In the genomic region with DNA sequence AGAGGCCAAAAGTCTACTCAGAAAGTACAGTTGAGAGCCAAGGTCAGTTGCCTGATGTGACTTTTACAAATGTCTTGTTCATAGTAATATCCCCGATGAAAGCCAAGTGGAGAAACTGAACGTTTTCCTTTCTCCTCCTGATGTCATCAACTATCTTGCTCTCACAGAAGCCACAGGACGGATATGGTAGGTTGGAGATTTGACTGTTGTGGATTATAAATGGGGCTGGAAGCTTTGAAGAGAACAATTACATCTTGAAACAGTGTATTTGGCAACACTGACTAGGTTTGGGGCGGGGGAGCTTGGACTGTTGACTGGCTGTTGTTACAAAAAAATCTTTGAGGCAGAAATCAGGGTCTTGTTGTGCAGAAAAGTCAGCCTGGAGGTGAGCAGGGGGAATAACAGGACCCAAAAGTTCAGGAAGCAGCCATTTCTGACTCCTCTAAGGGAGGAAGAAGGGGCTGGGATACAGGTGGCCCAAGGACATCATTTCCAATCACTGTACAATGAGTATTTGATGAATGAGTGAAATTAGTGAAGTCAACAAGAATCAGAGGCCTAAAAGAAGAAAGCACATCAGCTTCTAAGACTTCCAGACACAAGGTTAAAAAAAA, we compare ENCODE assay signal across 24 cellular contexts. TPM values are rescaled to one million over a fixed set of nuclear protein-coding genes. Genes with fewer than 3 reads are reported as not detected.
"Had no signal": no experiment of that assay in that cellular context is flagged by ENCODE, and none has a peak within 500 bp of the region (broad histone marks: within the 10 kb centered on the region; RNA-seq: fewer than 3 reads in every experiment).

No MANE protein-coding gene starts in this region.

- H3K27me3 ChIP-seq: esophagus muscularis mucosa, testis, upper lobe of right lung had no signal

- H3K36me3 ChIP-seq: esophagus muscularis mucosa, heart right ventricle, neutrophil, spleen, upper lobe of right lung had no signal

- FAIRE-seq: endothelial cell of umbilical vein had no signal

- H3K27ac Mint-ChIP-seq: activated CD4-positive, alpha-beta T cell treated with anti-CD3 and anti-CD28 coated beads, Interleukin-2, amount 10 ng/mL, durations not matched to agents 7 days and 5 days; activated naive CD4-positive, alpha-beta T cell treated with anti-CD3 and anti-CD28 coated beads, Interleukin-2, amount 10 ng/mL, durations not matched to agents 7 days and 5 days; activated naive CD8-positive, alpha-beta T cell treated with anti-CD3 and anti-CD28 coated beads, Interleukin-2, amount 50 U/mL, for 24 hours; brain; natural killer cell; stimulated activated memory B cell treated with anti-CD40 and anti-IgM and Interleukin-4, amounts not matched to agents 10 μg/mL and 1 μg/mL and 100 μg/mL, for 72 hours; T-helper 1 cell treated with Interleukin-12 subunit alpha and Interleukin-12 subunit beta and Interleukin-4 antibody, amounts not matched to agents 30 μg/mL and 1 μg/mL, for 36 hours had no signal

- H3K4me1 Mint-ChIP-seq: activated CD4-positive, alpha-beta T cell treated with anti-CD3 and anti-CD28 coated beads, Interleukin-2, amount 10 ng/mL, durations not matched to agents 7 days and 5 days; activated naive CD4-positive, alpha-beta T cell treated with anti-CD3 and anti-CD28 coated beads, Interleukin-2, amount 10 ng/mL, durations not matched to agents 7 days and 5 days; activated naive CD8-positive, alpha-beta T cell treated with anti-CD3 and anti-CD28 coated beads, Interleukin-2, amount 50 U/mL, for 24 hours; brain; central memory CD8-positive, alpha-beta T cell; natural killer cell; stimulated activated memory B cell treated with anti-CD40 and anti-IgM and Interleukin-4, amounts not matched to agents 10 μg/mL and 1 μg/mL and 100 μg/mL, for 72 hours had no signal

- H3K4me3 Mint-ChIP-seq: activated CD4-positive, alpha-beta T cell treated with anti-CD3 and anti-CD28 coated beads, Interleukin-2, amount 10 ng/mL, durations not matched to agents 7 days and 5 days; activated naive CD4-positive, alpha-beta T cell treated with anti-CD3 and anti-CD28 coated beads, Interleukin-2, amount 10 ng/mL, durations not matched to agents 7 days and 5 days; activated naive CD8-positive, alpha-beta T cell treated with anti-CD3 and anti-CD28 coated beads, Interleukin-2, amount 50 U/mL, for 24 hours; brain; central memory CD8-positive, alpha-beta T cell; natural killer cell; stimulated activated memory B cell treated with anti-CD40 and anti-IgM and Interleukin-4, amounts not matched to agents 10 μg/mL and 1 μg/mL and 100 μg/mL, for 72 hours; T-helper 1 cell treated with Interleukin-12 subunit alpha and Interleukin-12 subunit beta and Interleukin-4 antibody, amounts not matched to agents 30 μg/mL and 1 μg/mL, for 36 hours had no signal

- H3K4me1 ChIP-seq: heart right ventricle, spleen, testis, upper lobe of right lung had no signal

- DNase-seq: activated CD4-positive, alpha-beta T cell treated with anti-CD3 and anti-CD28 coated beads, Interleukin-2, amount 10 ng/mL, durations not matched to agents 7 days and 5 days; activated CD8-positive, alpha-beta memory T cell treated with anti-CD3 and anti-CD28 coated beads, Interleukin-2, amount 50 U/mL, for 4 hours; activated effector memory CD4-positive, alpha-beta T cell treated with Interleukin-2 at 50 U/mL for 16 hours; activated naive CD4-positive, alpha-beta T cell treated with anti-CD3 and anti-CD28 coated beads, Interleukin-2, amount 10 ng/mL, durations not matched to agents 7 days and 5 days; activated naive CD8-positive, alpha-beta T cell treated with anti-CD3 and anti-CD28 coated beads, Interleukin-2, amount 50 U/mL, for 24 hours; activated T-cell treated with anti-CD3 and anti-CD28 coated beads, Interleukin-2, amount 50 U/mL, for 48 hours; anterior cingulate cortex; effector CD4-positive, alpha-beta T cell; heart right ventricle; natural killer cell; spleen; stimulated activated CD4-positive, alpha-beta T cell treated with anti-CD3 and anti-CD28 coated beads, Interleukin-4, amount 100 ng/mL, for 4 hours; testis; upper lobe of right lung had no signal

- H3K9me3 ChIP-seq: esophagus muscularis mucosa, heart right ventricle, neutrophil, spleen, testis, upper lobe of right lung had no signal

- H3K4me3 ChIP-seq: coronary artery, esophagus muscularis mucosa, heart right ventricle, spleen, testis, upper lobe of right lung had no signal

- H3K27ac ChIP-seq: coronary artery, esophagus muscularis mucosa, heart right ventricle, neutrophil, spleen, testis, upper lobe of right lung had no signal

- H3K36me3 Mint-ChIP-seq: activated naive CD4-positive, alpha-beta T cell treated with anti-CD3 and anti-CD28 coated beads, Interleukin-2, amount 10 ng/mL, durations not matched to agents 7 days and 5 days; brain; natural killer cell; stimulated activated memory B cell treated with anti-CD40 and anti-IgM and Interleukin-4, amounts not matched to agents 10 μg/mL and 1 μg/mL and 100 μg/mL, for 72 hours had no signal

- ATAC-seq: activated CD4-positive, CD25-positive, alpha-beta regulatory T cell treated with anti-CD3 and anti-CD28 coated beads, Interleukin-2, amount 50 U/mL, for 24 hours; activated naive CD8-positive, alpha-beta T cell treated with anti-CD3 and anti-CD28 coated beads, Interleukin-2, amount 50 U/mL, for 24 hours; heart right ventricle; natural killer cell; stimulated activated memory B cell treated with anti-CD40 and anti-IgM and Interleukin-4, amounts not matched to agents 10 μg/mL and 1 μg/mL and 100 μg/mL, for 72 hours; upper lobe of right lung had no signal

- H3K9me3 Mint-ChIP-seq: activated CD4-positive, alpha-beta T cell treated with anti-CD3 and anti-CD28 coated beads, Interleukin-2, amount 10 ng/mL, durations not matched to agents 7 days and 5 days; activated naive CD4-positive, alpha-beta T cell treated with anti-CD3 and anti-CD28 coated beads, Interleukin-2, amount 10 ng/mL, durations not matched to agents 7 days and 5 days; activated naive CD8-positive, alpha-beta T cell treated with anti-CD3 and anti-CD28 coated beads, Interleukin-2, amount 50 U/mL, for 24 hours; brain; central memory CD8-positive, alpha-beta T cell; natural killer cell; stimulated activated memory B cell treated with anti-CD40 and anti-IgM and Interleukin-4, amounts not matched to agents 10 μg/mL and 1 μg/mL and 100 μg/mL, for 72 hours; T-helper 1 cell treated with Interleukin-12 subunit alpha and Interleukin-12 subunit beta and Interleukin-4 antibody, amounts not matched to agents 30 μg/mL and 1 μg/mL, for 36 hours had no signal

RNA-seq across cellular contexts. Expression of a gene that starts 24.3 kb away (rescaled TPM):
- total RNA-seq: endothelial cell of umbilical vein, esophagus muscularis mucosa, heart right ventricle, spleen, upper lobe of right lung had no signal
- polyA plus RNA-seq: endothelial cell of umbilical vein, liver had no signal
